In the genomic region with DNA sequence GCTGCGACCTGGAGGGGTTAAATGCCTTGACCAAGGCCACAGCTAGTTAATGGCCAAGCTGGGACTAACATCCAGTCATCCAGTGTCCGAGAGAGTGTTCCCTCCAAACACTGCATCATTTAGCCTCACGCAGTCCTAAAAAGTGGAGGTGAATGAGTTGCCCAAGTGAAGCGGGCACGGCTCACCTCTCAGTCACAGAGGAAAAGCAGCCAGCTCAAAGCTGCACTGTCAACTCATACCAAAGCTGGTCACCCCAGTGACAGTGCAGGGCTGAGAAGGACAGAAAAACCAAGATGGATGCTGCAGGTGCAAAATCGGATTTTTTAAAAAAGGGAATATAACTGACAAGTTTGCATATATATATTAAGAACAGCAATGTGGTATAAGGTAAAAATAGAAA, we compare ENCODE assay signal across 29 cellular contexts.
DNase-seq lines count a peak whose midpoint lies in the region; ATAC-seq, FAIRE-seq and TF ChIP-seq lines count a peak whose summit lies in the region.
"Had no signal": no experiment of that assay in that cellular context is flagged by ENCODE, and none has a peak within 500 bp of the region (broad histone marks: within the 10 kb centered on the region; RNA-seq: fewer than 3 reads in every experiment).

No MANE protein-coding gene starts in this region.

- no peaks in the 10 kb centered on the region for H4K20me1 ChIP-seq in SU-DHL-6 (ENCODE audit: low read depth, low read length)
- H4K20me1 ChIP-seq: BLaER1 had no signal

- no peaks in the 10 kb centered on the region for H3K36me3 Mint-ChIP-seq in osteocyte (ENCODE audit: unreplicated experiment)
- no peaks in the 10 kb centered on the region for H3K36me3 Mint-ChIP-seq in activated CD4-positive, alpha-beta memory T cell treated with anti-CD3 and anti-CD28 coated beads, Interleukin-2, amount 10 ng/mL, durations not matched to agents 7 days and 5 days (ENCODE audit: low read depth)
- no peaks in the 10 kb centered on the region for H3K36me3 Mint-ChIP-seq in activated T-cell treated with anti-CD3 and anti-CD28 coated beads, Interleukin-2, amount 50 U/mL, for 72 hours (ENCODE audit: insufficient read depth in 2 of 2)
- H3K36me3 Mint-ChIP-seq: CD14-positive monocyte; CD4-positive, alpha-beta memory T cell; CD4-positive, CD25-positive, alpha-beta regulatory T cell; CD8-positive, alpha-beta memory T cell had no signal

- H3F3A ChIP-seq in SU-DHL-6 (ENCODE audit: insufficient read depth): no peaks in the 10 kb centered on the region

- peaks cover 5% of the 10 kb centered on the region for H3K27me3 Mint-ChIP-seq in osteocyte (ENCODE audit: unreplicated experiment)
- H3K27me3 Mint-ChIP-seq in activated CD4-positive, alpha-beta memory T cell treated with anti-CD3 and anti-CD28 coated beads, Interleukin-2, amount 10 ng/mL, durations not matched to agents 7 days and 5 days: peaks cover 3% of the 10 kb centered on the region
- peaks cover 13% of the 10 kb centered on the region for H3K27me3 Mint-ChIP-seq in activated T-cell treated with anti-CD3 and anti-CD28 coated beads, Interleukin-2, amount 50 U/mL, for 72 hours (ENCODE audit: low read depth)
- H3K27me3 Mint-ChIP-seq: CD4-positive, CD25-positive, alpha-beta regulatory T cell had no signal

- peak overlapping the region; percentile 8 for H3K4me2 ChIP-seq in SU-DHL-6 (ENCODE audit: low read depth, low read length, poor library complexity, severe bottlenecking)
- H3K4me2 ChIP-seq: A549, BLaER1 had no signal

- no peak overlapping the region for H3K4me3 ChIP-seq in SU-DHL-6 (ENCODE audit: insufficient read depth, low read length, poor library complexity, severe bottlenecking)
- no peak overlapping the region for H3K4me3 ChIP-seq in kidney (ENCODE audit: low read length in 2 of 2)
- H3K4me3 ChIP-seq: A549, BLaER1, GM12878 had no signal

- peak; percentile 11 for DNase-seq in activated CD8-positive, alpha-beta memory T cell treated with anti-CD3 and anti-CD28 coated beads for 24 hours
- DNase-seq in activated CD8-positive, alpha-beta memory T cell treated with anti-CD3 and anti-CD28 coated beads, Interleukin-2, amount 50 U/mL, for 4 hours: no peak
- DNase-seq in kidney (peak; percentile 22), osteocyte (ENCODE audit: extremely low spot score, unreplicated experiment) (peak; percentile 62), NCI-H1694 (lab: John Stamatoyannopoulos, UW) (no peak)
- no peak for DNase-seq in activated CD4-positive, alpha-beta memory T cell treated with anti-CD3 and anti-CD28 coated beads, Interleukin-2, amount 10 ng/mL, durations not matched to agents 7 days and 5 days
- DNase-seq in activated T-cell treated with anti-CD3 and anti-CD28 coated beads, Interleukin-2, amount 50 U/mL, for 72 hours: no peak
- DNase-seq: ACHN; BE2C; C1 segment of cervical spinal cord; CD4-positive, alpha-beta memory T cell; CD4-positive, CD25-positive, alpha-beta regulatory T cell; CD8-positive, alpha-beta memory T cell; COR-L47; DMS 273 treated with DMSO at 0.1 percent for 48 hours; DMS153; DMS53; DMS79; DND-41; EL; GDM1 had no signal

- TF ChIP-seq CTCF in SU-DHL-6 (IDR thresholded peaks at IDR 0.05; ENCODE audit: insufficient read depth, low read length, poor library complexity, severe bottlenecking) (no peak), kidney (IDR thresholded peaks at IDR 0.05; ENCODE audit: borderline replicate concordance, extremely low read depth, insufficient read depth) (no peak), osteocyte (IDR thresholded peaks at IDR 0.05) (no peak)

- H3K9ac ChIP-seq in SU-DHL-6 (ENCODE audit: low read length) (no peak overlapping the region), kidney (ENCODE audit: low read length in 2 of 2) (no peak overlapping the region)
- H3K9ac ChIP-seq: BLaER1 had no signal

- no peaks in the 10 kb centered on the region for H3K27me3 ChIP-seq in SU-DHL-6 (ENCODE audit: low read length)
- H3K27me3 ChIP-seq: BE2C, BLaER1 had no signal

- H3K27ac ChIP-seq in SU-DHL-6 (ENCODE audit: low read depth, low read length) (peak overlapping the region; percentile 16; the same call in 1 of the 2 replicates), kidney (ENCODE audit: low read depth in 2 of 2, low read length in 2 of 2) (no peak overlapping the region)
- H3K27ac ChIP-seq: 22Rv1, BLaER1 had no signal

- no peak overlapping the region for H3K4me3 Mint-ChIP-seq in osteocyte (ENCODE audit: unreplicated experiment)
- H3K4me3 Mint-ChIP-seq in activated CD4-positive, alpha-beta memory T cell treated with anti-CD3 and anti-CD28 coated beads, Interleukin-2, amount 10 ng/mL, durations not matched to agents 7 days and 5 days: no peak overlapping the region
- no peak overlapping the region for H3K4me3 Mint-ChIP-seq in activated T-cell treated with anti-CD3 and anti-CD28 coated beads, Interleukin-2, amount 50 U/mL, for 72 hours
- H3K4me3 Mint-ChIP-seq: CD14-positive monocyte; CD4-positive, alpha-beta memory T cell; CD4-positive, CD25-positive, alpha-beta regulatory T cell; CD8-positive, alpha-beta memory T cell had no signal

- POLR2A ChIA-PET in activated CD4-positive, alpha-beta memory T cell treated with anti-CD3 and anti-CD28 coated beads, Interleukin-2, amount 10 ng/mL, durations not matched to agents 7 days and 5 days (lab: Charles Lee): no interaction called here

- no peaks in the 10 kb centered on the region for H3K9me3 Mint-ChIP-seq in osteocyte (ENCODE audit: unreplicated experiment)
- H3K9me3 Mint-ChIP-seq in activated CD4-positive, alpha-beta memory T cell treated with anti-CD3 and anti-CD28 coated beads, Interleukin-2, amount 10 ng/mL, durations not matched to agents 7 days and 5 days: no peaks in the 10 kb centered on the region
- H3K9me3 Mint-ChIP-seq in activated T-cell treated with anti-CD3 and anti-CD28 coated beads, Interleukin-2, amount 50 U/mL, for 72 hours: no peaks in the 10 kb centered on the region
- H3K9me3 Mint-ChIP-seq: CD8-positive, alpha-beta memory T cell had no signal

- intact Hi-C loops in kidney (cut with DNase I): no loop called here

- FAIRE-seq in kidney (lab: Jason Lieb, UNC): no peak
- FAIRE-seq: A549, GM12878, GM12892, GM18507 had no signal

- no peak for ATAC-seq in activated T-cell treated with anti-CD3 and anti-CD28 coated beads, Interleukin-2, amount 50 U/mL, for 72 hours (replicated peaks in 1 of 2)
- ATAC-seq: A549, GM12878 had no signal

- no peak overlapping the region for H2AFZ ChIP-seq in SU-DHL-6 (ENCODE audit: low read depth, low read length, severe bottlenecking)

- no peaks in the 10 kb centered on the region for H3K79me2 ChIP-seq in SU-DHL-6 (ENCODE audit: insufficient read depth, low read length)

- CTCF ChIA-PET in activated CD4-positive, alpha-beta memory T cell treated with anti-CD3 and anti-CD28 coated beads, Interleukin-2, amount 10 ng/mL, durations not matched to agents 7 days and 5 days (lab: Charles Lee): no interaction called here

- H3K36me3 ChIP-seq in SU-DHL-6 (ENCODE audit: low read length) (no peaks in the 10 kb centered on the region), kidney (ENCODE audit: control insufficient read depth in 1 of 2, insufficient read depth in 2 of 2, low read length in 2 of 2) (no peaks in the 10 kb centered on the region)
- H3K36me3 ChIP-seq: BE2C, BLaER1 had no signal

- H3K9me3 ChIP-seq in SU-DHL-6 (ENCODE audit: insufficient read depth, low read length) (no peaks in the 10 kb centered on the region), kidney (ENCODE audit: control insufficient read depth in 1 of 2, low read length in 2 of 2) (no peaks in the 10 kb centered on the region)
- H3K9me3 ChIP-seq: A549, BE2C had no signal

- no peak overlapping the region for H3K27ac Mint-ChIP-seq in osteocyte (ENCODE audit: unreplicated experiment)
- no peak overlapping the region for H3K27ac Mint-ChIP-seq in activated CD4-positive, alpha-beta memory T cell treated with anti-CD3 and anti-CD28 coated beads, Interleukin-2, amount 10 ng/mL, durations not matched to agents 7 days and 5 days
- H3K27ac Mint-ChIP-seq in activated T-cell treated with anti-CD3 and anti-CD28 coated beads, Interleukin-2, amount 50 U/mL, for 72 hours: no peak overlapping the region
- H3K27ac Mint-ChIP-seq: CD14-positive monocyte; CD4-positive, alpha-beta memory T cell; CD4-positive, CD25-positive, alpha-beta regulatory T cell; CD8-positive, alpha-beta memory T cell had no signal

- H3K9me2 ChIP-seq in SU-DHL-6 (replicated peaks; ENCODE audit: insufficient read depth, low read length): no peaks in the 10 kb centered on the region

- no peaks in the 10 kb centered on the region for H3K4me1 ChIP-seq in kidney (ENCODE audit: control insufficient read depth in 1 of 2, insufficient read depth in 1 of 2, low read depth in 1 of 2, low read length in 2 of 2)

- H3K4me1 Mint-ChIP-seq in osteocyte (ENCODE audit: unreplicated experiment): peaks cover 12% of the 10 kb centered on the region
- no peaks in the 10 kb centered on the region for H3K4me1 Mint-ChIP-seq in activated CD4-positive, alpha-beta memory T cell treated with anti-CD3 and anti-CD28 coated beads, Interleukin-2, amount 10 ng/mL, durations not matched to agents 7 days and 5 days
- H3K4me1 Mint-ChIP-seq in activated T-cell treated with anti-CD3 and anti-CD28 coated beads, Interleukin-2, amount 50 U/mL, for 72 hours (ENCODE audit: low read depth): no peaks in the 10 kb centered on the region
- H3K4me1 Mint-ChIP-seq: CD4-positive, alpha-beta memory T cell; CD4-positive, CD25-positive, alpha-beta regulatory T cell; CD8-positive, alpha-beta memory T cell had no signal

Comparison
In these comparisons a context has a peak if more than half of its experiments do, and no peak if none do; other contexts are left out.
1. DNase-seq: peak in activated CD8-positive, alpha-beta memory T cell treated with anti-CD3 and anti-CD28 coated beads for 24 hours (single experiment), kidney (single experiment) and osteocyte (single experiment); none in activated CD8-positive, alpha-beta memory T cell treated with anti-CD3 and anti-CD28 coated beads, Interleukin-2, amount 50 U/mL, for 4 hours (single experiment), activated CD4-positive, alpha-beta memory T cell treated with anti-CD3 and anti-CD28 coated beads, Interleukin-2, amount 10 ng/mL, durations not matched to agents 7 days and 5 days (single experiment), NCI-H1694 (single experiment) and activated T-cell treated with anti-CD3 and anti-CD28 coated beads, Interleukin-2, amount 50 U/mL, for 72 hours (0 of 2).